Comparison of ENCODE assay signal across 16 cellular contexts in genomic region chr19:15315101-15315500, GRCh38. TPM values are rescaled to one million over a fixed set of nuclear protein-coding genes. Genes with fewer than 3 reads are reported as not detected.
A peak's percentile ranks its signal among the peaks of the same experiment; 100 is the strongest.
DNase-seq lines count a peak whose midpoint lies in the region; ATAC-seq and TF ChIP-seq lines count a peak whose summit lies in the region.
"Had no signal": no experiment of that assay in that cellular context is flagged by ENCODE, and none has a peak within 500 bp of the region (broad histone marks: within the 10 kb centered on the region; RNA-seq: fewer than 3 reads in every experiment).

No MANE protein-coding gene starts in this region.

- H3K27me3 Mint-ChIP-seq in T-cell: no peaks in the 10 kb centered on the region
- H3K27me3 Mint-ChIP-seq in activated CD8-positive, alpha-beta memory T cell treated with anti-CD3 and anti-CD28 coated beads, Interleukin-2, amount 10 ng/mL, durations not matched to agents 7 days and 5 days: no peaks in the 10 kb centered on the region

- TF ChIP-seq CTCF in HEK293 (tag by site-specific recombination; IDR thresholded peaks at IDR 0.05) (no peak), hepatocyte (IDR thresholded peaks at IDR 0.05; ENCODE audit: poor library complexity) (no peak)

- peaks cover 100% of the 10 kb centered on the region for H4K20me1 ChIP-seq in BLaER1
- H4K20me1 ChIP-seq in hepatocyte (ENCODE audit: insufficient read depth, poor library complexity, severe bottlenecking): peaks cover 100% of the 10 kb centered on the region

- no peaks in the 10 kb centered on the region for H3K9me3 ChIP-seq in BLaER1
- H3K9me3 ChIP-seq in HEK293 (ENCODE audit: control insufficient read depth, insufficient read depth, low read depth, low read length): no peaks in the 10 kb centered on the region
- no peaks in the 10 kb centered on the region for H3K9me3 ChIP-seq in hepatocyte (ENCODE audit: low read depth)
- H3K9me3 ChIP-seq: BE2C, colonic mucosa, SK-N-SH had no signal

- no peaks in the 10 kb centered on the region for H3K9me3 Mint-ChIP-seq in T-cell
- no peaks in the 10 kb centered on the region for H3K9me3 Mint-ChIP-seq in activated CD8-positive, alpha-beta memory T cell treated with anti-CD3 and anti-CD28 coated beads, Interleukin-2, amount 10 ng/mL, durations not matched to agents 7 days and 5 days (ENCODE audit: low read depth)

- peaks cover 86 to 92% (median 88%) of the 10 kb centered on the region in 3 donors for H3K4me1 Mint-ChIP-seq in T-cell
- H3K4me1 Mint-ChIP-seq in activated CD8-positive, alpha-beta memory T cell treated with anti-CD3 and anti-CD28 coated beads, Interleukin-2, amount 10 ng/mL, durations not matched to agents 7 days and 5 days: peaks cover 60% of the 10 kb centered on the region

- ATAC-seq in T-cell (replicated peaks in 1 of 4): no peak
- no peak for ATAC-seq in activated CD8-positive, alpha-beta memory T cell treated with anti-CD3 and anti-CD28 coated beads, Interleukin-2, amount 10 ng/mL, durations not matched to agents 7 days and 5 days

- no peaks in the 10 kb centered on the region for H3K9me2 ChIP-seq in hepatocyte (replicated peaks; ENCODE audit: insufficient read depth)
- H3K9me2 ChIP-seq: SK-N-SH had no signal

- H3K27me3 ChIP-seq in BLaER1: no peaks in the 10 kb centered on the region
- no peaks in the 10 kb centered on the region for H3K27me3 ChIP-seq in hepatocyte
- H3K27me3 ChIP-seq: BE2C, colonic mucosa had no signal

- CTCF ChIA-PET in HEK293 (lab: Yijun Ruan, JAX) (no interaction called here), T-cell (lab: Charles Lee) (no interaction called here)
- CTCF ChIA-PET in activated CD8-positive, alpha-beta memory T cell treated with anti-CD3 and anti-CD28 coated beads, Interleukin-2, amount 10 ng/mL, durations not matched to agents 7 days and 5 days (lab: Charles Lee): interaction anchor here (0.6 kb wide), 1 partner anchor 160 kb away, joined by 4 read pairs; no protein-coding TSS in a partner anchor

- 80% methylated on average over 6 of the region's 6 CpGs for WGBS in hepatocyte (ENCODE audit: low lambda C conversion rate, missing lambda C conversion rate)

- no peak overlapping the region for H2AFZ ChIP-seq in hepatocyte

- H3K4me3 ChIP-seq in BLaER1: no peak overlapping the region
- H3K4me3 ChIP-seq in HEK293 (ENCODE audit: low read depth, low read length): no peak overlapping the region
- H3K4me3 ChIP-seq in hepatocyte: no peak overlapping the region
- H3K4me3 ChIP-seq: colonic mucosa had no signal

- peak overlapping the region in 1 of 2 donors; percentile 39 for H3K27ac Mint-ChIP-seq in T-cell
- H3K27ac Mint-ChIP-seq in activated CD8-positive, alpha-beta memory T cell treated with anti-CD3 and anti-CD28 coated beads, Interleukin-2, amount 10 ng/mL, durations not matched to agents 7 days and 5 days: no peak overlapping the region

- H3K27ac ChIP-seq in BLaER1 (no peak overlapping the region), HEK293 (ENCODE audit: extremely low read depth, low read depth, low read length) (no peak overlapping the region), hepatocyte (peak overlapping the region; percentile 24), substantia nigra (ENCODE audit: low read depth, low read length, poor library complexity, severe bottlenecking) (no peak overlapping the region)
- H3K27ac ChIP-seq: colonic mucosa had no signal

- peaks cover 14% of the 10 kb centered on the region for H3K36me3 Mint-ChIP-seq in T-cell
- H3K36me3 Mint-ChIP-seq in activated CD8-positive, alpha-beta memory T cell treated with anti-CD3 and anti-CD28 coated beads, Interleukin-2, amount 10 ng/mL, durations not matched to agents 7 days and 5 days: peaks cover 6% of the 10 kb centered on the region

- no peak overlapping the region for H3K9ac ChIP-seq in BLaER1
- H3K9ac ChIP-seq: SK-N-SH had no signal

- POLR2A ChIA-PET in HEK293 (lab: Yijun Ruan, JAX) (no interaction called here), T-cell (lab: Charles Lee) (no interaction called here)

- DNase-seq in T-cell (no peak), hepatocyte (ENCODE audit: low spot score) (no peak), NCI-H526 (lab: John Stamatoyannopoulos, UW) (no peak), substantia nigra (lab: John Stamatoyannopoulos, UW) (no peak), activated gamma-delta T cell (lab: John Stamatoyannopoulos, UW) (no peak)
- DNase-seq in activated CD8-positive, alpha-beta memory T cell treated with anti-CD3 and anti-CD28 coated beads, Interleukin-2, amount 10 ng/mL, durations not matched to agents 7 days and 5 days: no peak
- DNase-seq: activated CD4-positive, CD25-positive, alpha-beta regulatory T cell; activated gamma-delta T cell treated with Interleukin-2 at 50 U/mL for 16 hours; BE2C; colonic mucosa; NCI-H1105; NK-92 treated with Interleukin-12 subunit alpha and Interleukin-12 subunit beta, amount 100 ng/mL, for 24 hours; retina; SK-N-SH had no signal

- H3K4me1 ChIP-seq in BLaER1: peaks cover 79% of the 10 kb centered on the region
- peaks cover 38% of the 10 kb centered on the region for H3K4me1 ChIP-seq in HEK293 (ENCODE audit: control insufficient read depth, insufficient read depth, low read length)
- H3K4me1 ChIP-seq in hepatocyte (ENCODE audit: insufficient read depth): peaks cover 28% of the 10 kb centered on the region
- H3K4me1 ChIP-seq: BE2C had no signal

- peaks cover 100% of the 10 kb centered on the region for H3K79me2 ChIP-seq in hepatocyte

- H3K4me2 ChIP-seq in BLaER1: 0 out of 2 replicates have a peak overlapping the region, but pooled peaks have one; percentile 76
- H3K4me2 ChIP-seq in hepatocyte: no peak overlapping the region
- H3K4me2 ChIP-seq: SK-N-SH had no signal

- peaks cover 39% of the 10 kb centered on the region for H3K36me3 ChIP-seq in BLaER1
- H3K36me3 ChIP-seq in HEK293 (ENCODE audit: control insufficient read depth in 2 of 2, insufficient read depth in 1 of 2, low read length in 2 of 2): peaks cover 0 to 6% of the 10 kb centered on the region in 2 experiments; a peak in 2 of 3 replicates
- H3K36me3 ChIP-seq in hepatocyte (replicated peaks; ENCODE audit: insufficient read depth, low read depth): no peaks in the 10 kb centered on the region
- H3K36me3 ChIP-seq: BE2C, colonic mucosa had no signal

- peak overlapping the region in 2 of 3 donors; percentile 9 to 41 for H3K4me3 Mint-ChIP-seq in T-cell
- no peak overlapping the region for H3K4me3 Mint-ChIP-seq in activated CD8-positive, alpha-beta memory T cell treated with anti-CD3 and anti-CD28 coated beads, Interleukin-2, amount 10 ng/mL, durations not matched to agents 7 days and 5 days

TF ChIP-seq in HEK293, 187 proteins besides CTCF, POLR2A, EP300 and RAD21 (continues in another document):
- TF ChIP-seq ZXDB (tag by site-specific recombination; IDR thresholded peaks at IDR 0.05) (no peak), OSR2 (tag by site-specific recombination; IDR thresholded peaks at IDR 0.05) (peak; percentile 32; the same call in 1 of the 2 replicates), BCL11B (tag by site-specific recombination; IDR thresholded peaks at IDR 0.05; ENCODE audit: low read depth) (no peak), ZNF335 (tag by site-specific recombination; conservative IDR thresholded peaks at IDR 0.05) (no peak), ZNF239 (tag by site-specific recombination; IDR thresholded peaks at IDR 0.05) (no peak), ZBTB17 (tag by site-specific recombination; IDR thresholded peaks at IDR 0.05) (no peak), SETDB1 (IDR thresholded peaks at IDR 0.05; ENCODE audit: insufficient read length, low read length) (no peak), ZNF37A (tag by site-specific recombination; IDR thresholded peaks at IDR 0.05) (no peak)
- TF ChIP-seq, protein P1, sequence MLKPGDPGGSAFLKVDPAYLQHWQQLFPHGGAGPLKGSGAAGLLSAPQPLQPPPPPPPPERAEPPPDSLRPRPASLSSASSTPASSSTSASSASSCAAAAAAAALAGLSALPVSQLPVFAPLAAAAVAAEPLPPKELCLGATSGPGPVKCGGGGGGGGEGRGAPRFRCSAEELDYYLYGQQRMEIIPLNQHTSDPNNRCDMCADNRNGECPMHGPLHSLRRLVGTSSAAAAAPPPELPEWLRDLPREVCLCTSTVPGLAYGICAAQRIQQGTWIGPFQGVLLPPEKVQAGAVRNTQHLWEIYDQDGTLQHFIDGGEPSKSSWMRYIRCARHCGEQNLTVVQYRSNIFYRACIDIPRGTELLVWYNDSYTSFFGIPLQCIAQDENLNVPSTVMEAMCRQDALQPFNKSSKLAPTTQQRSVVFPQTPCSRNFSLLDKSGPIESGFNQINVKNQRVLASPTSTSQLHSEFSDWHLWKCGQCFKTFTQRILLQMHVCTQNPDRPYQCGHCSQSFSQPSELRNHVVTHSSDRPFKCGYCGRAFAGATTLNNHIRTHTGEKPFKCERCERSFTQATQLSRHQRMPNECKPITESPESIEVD (tag by site-specific recombination; IDR thresholded peaks at IDR 0.05): peak; percentile 60; the same call in 1 of the 2 replicates
- TF ChIP-seq, protein P2, sequence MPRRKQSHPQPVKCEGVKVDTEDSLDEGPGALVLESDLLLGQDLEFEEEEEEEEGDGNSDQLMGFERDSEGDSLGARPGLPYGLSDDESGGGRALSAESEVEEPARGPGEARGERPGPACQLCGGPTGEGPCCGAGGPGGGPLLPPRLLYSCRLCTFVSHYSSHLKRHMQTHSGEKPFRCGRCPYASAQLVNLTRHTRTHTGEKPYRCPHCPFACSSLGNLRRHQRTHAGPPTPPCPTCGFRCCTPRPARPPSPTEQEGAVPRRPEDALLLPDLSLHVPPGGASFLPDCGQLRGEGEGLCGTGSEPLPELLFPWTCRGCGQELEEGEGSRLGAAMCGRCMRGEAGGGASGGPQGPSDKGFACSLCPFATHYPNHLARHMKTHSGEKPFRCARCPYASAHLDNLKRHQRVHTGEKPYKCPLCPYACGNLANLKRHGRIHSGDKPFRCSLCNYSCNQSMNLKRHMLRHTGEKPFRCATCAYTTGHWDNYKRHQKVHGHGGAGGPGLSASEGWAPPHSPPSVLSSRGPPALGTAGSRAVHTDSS (tag by site-specific recombination; IDR thresholded peaks at IDR 0.05): no peak

RNA-seq across cellular contexts. Expression of gene BRD4, which starts 17.2 kb away (rescaled TPM):
- total RNA-seq in T-cell (100 to 1,000 TPM; 115 to 154 (median 139) TPM), hepatocyte (18.0 and 18.1 TPM in 2 replicates)
- 88.4 and 109 TPM in 2 replicates for polyA plus RNA-seq in hepatocyte
- 100 to 1,000 TPM; 123 to 125 TPM for total RNA-seq in activated CD8-positive, alpha-beta memory T cell treated with anti-CD3 and anti-CD28 coated beads, Interleukin-2, amount 10 ng/mL, durations not matched to agents 7 days and 5 days
